In the genomic region with DNA sequence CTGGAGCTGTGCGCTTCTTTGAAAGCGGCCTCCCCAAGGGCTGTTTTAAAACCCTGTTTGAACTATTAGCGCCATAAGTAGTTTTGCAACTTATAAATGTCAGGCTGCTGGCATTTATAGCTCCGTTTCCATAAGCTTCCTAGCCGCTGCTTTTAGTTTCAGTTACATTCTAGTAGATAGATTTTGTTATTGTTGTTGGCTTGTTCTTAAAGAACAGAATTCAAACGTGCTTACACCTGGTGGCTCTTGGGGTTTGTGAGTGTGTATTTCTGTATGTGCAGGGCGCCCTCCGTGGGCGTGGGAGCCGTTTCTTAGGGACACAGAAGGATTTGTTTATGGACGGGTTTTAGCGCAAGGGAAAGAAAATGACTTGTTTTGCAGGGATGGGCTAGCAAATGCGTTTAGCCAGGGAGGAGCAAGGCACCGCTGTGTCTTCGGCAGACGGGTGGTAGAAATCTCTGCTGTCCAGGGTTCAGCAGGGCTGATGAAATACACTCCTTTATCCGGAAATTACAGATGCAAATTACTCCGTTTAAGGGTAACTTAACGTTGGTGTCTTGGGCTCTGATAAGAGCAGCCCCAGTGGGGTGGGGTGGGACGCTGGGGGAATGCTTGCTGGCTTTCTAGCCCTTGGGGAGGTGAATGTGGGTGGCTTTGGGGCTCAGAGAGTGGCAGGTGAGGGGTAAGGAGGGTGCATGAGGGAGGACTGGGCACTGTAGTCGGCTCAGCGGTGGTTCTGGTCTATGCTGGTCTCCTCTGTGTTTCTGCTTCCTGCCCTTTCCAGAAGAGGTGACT, we compare ENCODE assay signal across 8 cellular contexts. TPM values are rescaled to one million over a fixed set of nuclear protein-coding genes. Genes with fewer than 3 reads are reported as not detected.
DNase-seq lines count a peak whose midpoint lies in the region; ATAC-seq, FAIRE-seq and TF ChIP-seq lines count a peak whose summit lies in the region.

No MANE protein-coding gene starts in this region.

- no peak overlapping the region for H3K9ac ChIP-seq in Loucy (ENCODE audit: low read depth, low read length, poor library complexity, severe bottlenecking)
- peak overlapping the region; percentile 57 for H3K9ac ChIP-seq in mesenchymal stem cell (ENCODE audit: low read length)

- no peak for DNase-seq in activated T-cell treated with anti-CD3 and anti-CD28 coated beads, Interleukin-2, amount 50 U/mL, for 4 hours
- DNase-seq in activated T-cell treated with anti-CD3 and anti-CD28 coated beads for 4 hours (no peak), bronchial epithelial cell (ENCODE audit: low read depth) (peak; percentile 7), mesenchymal stem cell (peak; percentile 3), uterus (no peak), MV-4-11 (lab: John Stamatoyannopoulos, UW) (no peak), activated gamma-delta T cell treated with Interleukin-2 at 50 U/mL for 16 hours (no peak)

- peak overlapping the region; percentile 78 for H3K4me3 Mint-ChIP-seq in activated T-cell treated with anti-CD3 and anti-CD28 coated beads, Interleukin-2, amount 50 U/mL, for 4 hours

- no peak for FAIRE-seq in bronchial epithelial cell (lab: Jason Lieb, UNC)

- no peak for TF ChIP-seq CTCF in Loucy (conservative IDR thresholded peaks at IDR 0.05; ENCODE audit: low read length)
- TF ChIP-seq CTCF in bronchial epithelial cell (IDR thresholded peaks at IDR 0.05; ENCODE audit: insufficient read depth, low read length, severe bottlenecking): no peak
- no peak for TF ChIP-seq CTCF in uterus (IDR thresholded peaks at IDR 0.05)

- H3K27me3 Mint-ChIP-seq in activated T-cell treated with anti-CD3 and anti-CD28 coated beads, Interleukin-2, amount 50 U/mL, for 4 hours (ENCODE audit: low read depth): peaks cover 69% of the 10 kb centered on the region

- H2BK120ac ChIP-seq in mesenchymal stem cell (ENCODE audit: low read depth, low read length): no peak overlapping the region

- H3K4me2 ChIP-seq in Loucy (ENCODE audit: low read depth, low read length, poor library complexity, severe bottlenecking) (peak overlapping the region; percentile 76), mesenchymal stem cell (ENCODE audit: low read length, poor library complexity, severe bottlenecking) (peak overlapping the region; percentile 72)

- intact Hi-C loops in uterus (cut with DNase I; ENCODE audit: low total_unique reads): no loop called here

- no peaks in the 10 kb centered on the region for H3K4me1 ChIP-seq in Loucy (ENCODE audit: insufficient read depth, low read length, poor library complexity, severe bottlenecking)
- H3K4me1 ChIP-seq in mesenchymal stem cell (ENCODE audit: control insufficient read depth, insufficient read depth, low read depth, low read length): peaks cover 12% of the 10 kb centered on the region
- H3K4me1 ChIP-seq in uterus: no peaks in the 10 kb centered on the region

- H3K23ac ChIP-seq in mesenchymal stem cell (ENCODE audit: low read length in 2 of 2): no peak overlapping the region

- H3K79me2 ChIP-seq in Loucy (ENCODE audit: insufficient read depth, low read length): no peaks in the 10 kb centered on the region

- H3K9me3 ChIP-seq in Loucy (ENCODE audit: insufficient read depth, low read depth, low read length): no peaks in the 10 kb centered on the region
- H3K9me3 ChIP-seq in mesenchymal stem cell (ENCODE audit: control insufficient read depth, low read length): no peaks in the 10 kb centered on the region
- no peaks in the 10 kb centered on the region for H3K9me3 ChIP-seq in uterus

- H4K8ac ChIP-seq in mesenchymal stem cell (ENCODE audit: low read length): no peak overlapping the region

- no peak overlapping the region for H4K91ac ChIP-seq in mesenchymal stem cell (ENCODE audit: low read length)

- H2AK5ac ChIP-seq in mesenchymal stem cell (ENCODE audit: low read length, severe bottlenecking): no peak overlapping the region

- H3K36me3 ChIP-seq in Loucy (ENCODE audit: insufficient read depth, low read length) (no peaks in the 10 kb centered on the region), bronchial epithelial cell (ENCODE audit: control insufficient read depth, insufficient read depth, low read length) (no peaks in the 10 kb centered on the region), mesenchymal stem cell (ENCODE audit: control insufficient read depth in 1 of 2, insufficient read depth in 2 of 2, low read depth in 1 of 2, low read length in 2 of 2) (no peaks in the 10 kb centered on the region), uterus (no peaks in the 10 kb centered on the region)

- H2BK5ac ChIP-seq in mesenchymal stem cell (ENCODE audit: low read depth, low read length, poor library complexity, severe bottlenecking): no peak overlapping the region

- H3K14ac ChIP-seq in mesenchymal stem cell (ENCODE audit: low read length in 2 of 2): no peak overlapping the region

- no peak for TF ChIP-seq POLR2A in uterus (IDR thresholded peaks at IDR 0.05)

- H3F3A ChIP-seq in Loucy (ENCODE audit: low read depth): no peaks in the 10 kb centered on the region

- peaks cover 16% of the 10 kb centered on the region for H3K4me1 Mint-ChIP-seq in activated T-cell treated with anti-CD3 and anti-CD28 coated beads, Interleukin-2, amount 50 U/mL, for 4 hours (ENCODE audit: low read depth)

- H3K79me1 ChIP-seq in mesenchymal stem cell (replicated peaks; ENCODE audit: low read length, poor library complexity, severe bottlenecking): no peaks in the 10 kb centered on the region

- peaks cover 1% of the 10 kb centered on the region for H3K36me3 Mint-ChIP-seq in activated T-cell treated with anti-CD3 and anti-CD28 coated beads, Interleukin-2, amount 50 U/mL, for 4 hours (ENCODE audit: insufficient read depth)

- H3K4ac ChIP-seq in mesenchymal stem cell (ENCODE audit: low read depth in 1 of 2, low read length in 2 of 2): no peak overlapping the region

- H3K27me3 ChIP-seq in Loucy (ENCODE audit: insufficient read depth, low read length, poor library complexity, severe bottlenecking): peaks cover 50% of the 10 kb centered on the region
- H3K27me3 ChIP-seq in bronchial epithelial cell (ENCODE audit: control insufficient read depth, insufficient read depth, low read length): peaks cover 13% of the 10 kb centered on the region
- H3K27me3 ChIP-seq in mesenchymal stem cell (ENCODE audit: control insufficient read depth in 1 of 2, insufficient read depth in 1 of 2, low read length in 2 of 2): peaks cover 49 to 75% of the 10 kb centered on the region in 2 experiments
- peaks cover 0 to 25% of the 10 kb centered on the region in 2 donors for H3K27me3 ChIP-seq in uterus

- no peak overlapping the region for H2BK15ac ChIP-seq in mesenchymal stem cell (ENCODE audit: low read depth, poor library complexity, severe bottlenecking)

- WGBS in mesenchymal stem cell: 24% methylated on average over 22 of the region's 22 CpGs

- H4K20me1 ChIP-seq in Loucy (ENCODE audit: insufficient read depth, low read length, poor library complexity, severe bottlenecking): no peaks in the 10 kb centered on the region

- H2BK12ac ChIP-seq in mesenchymal stem cell (ENCODE audit: low read length in 2 of 2): no peak overlapping the region

- no peak overlapping the region for H3K27ac ChIP-seq in mesenchymal stem cell (ENCODE audit: low read length, poor library complexity, severe bottlenecking)
- H3K27ac ChIP-seq in uterus: no peak overlapping the region

- H3K9me2 ChIP-seq in Loucy (replicated peaks; ENCODE audit: low read depth, low read length): no peaks in the 10 kb centered on the region

- peak in 1 of 2 donors; percentile 9 for ATAC-seq in activated T-cell treated with anti-CD3 and anti-CD28 coated beads, Interleukin-2, amount 50 U/mL, for 4 hours

- H2AFZ ChIP-seq in Loucy (ENCODE audit: low read length) (peak overlapping the region; percentile 75), mesenchymal stem cell (ENCODE audit: low read depth, low read length) (no peak overlapping the region)

- H3K9me3 Mint-ChIP-seq in activated T-cell treated with anti-CD3 and anti-CD28 coated beads, Interleukin-2, amount 50 U/mL, for 4 hours: no peaks in the 10 kb centered on the region

- no peak overlapping the region for H3K18ac ChIP-seq in mesenchymal stem cell (ENCODE audit: low read depth in 1 of 2, low read length in 2 of 2)

- H3K4me3 ChIP-seq in Loucy (ENCODE audit: low read length, poor library complexity, severe bottlenecking) (peak overlapping the region; percentile 67), bronchial epithelial cell (ENCODE audit: low read depth, low read length) (peak overlapping the region; percentile 33), mesenchymal stem cell (ENCODE audit: insufficient read depth in 1 of 2, low read depth in 1 of 2, low read length in 2 of 2) (peak overlapping the region in 1 of 2 experiments; percentile 79), uterus (peak overlapping the region; percentile 7 to 18)

RNA-seq across cellular contexts. Expression of gene SV2B, which starts 0.7 kb away (rescaled TPM):
- under 1 TPM in 2 of 3 donors, not detected in 1; 0.03 to 0.05 TPM for total RNA-seq in activated T-cell treated with anti-CD3 and anti-CD28 coated beads, Interleukin-2, amount 50 U/mL, for 4 hours
- total RNA-seq in bronchial epithelial cell (0.26 and 0.38 TPM in 2 replicates), uterus (1 to 10 TPM in 1 of 4 donors, under 1 TPM in 3; 0.26 to 1.1 (median 0.87) TPM)
- not detected for polyA plus RNA-seq in mesenchymal stem cell (2013, experiment 1 of 2)
- polyA plus RNA-seq in mesenchymal stem cell (2013, experiment 2 of 2): not detected

Comparison
In these comparisons a context has a peak if more than half of its experiments do, and no peak if none do; other contexts are left out.
1. DNase-seq: peak in bronchial epithelial cell (single experiment) and mesenchymal stem cell (single experiment); none in activated T-cell treated with anti-CD3 and anti-CD28 coated beads, Interleukin-2, amount 50 U/mL, for 4 hours (single experiment), activated T-cell treated with anti-CD3 and anti-CD28 coated beads for 4 hours (single experiment), uterus (0 of 2), MV-4-11 (single experiment) and activated gamma-delta T cell treated with Interleukin-2 at 50 U/mL for 16 hours (single experiment).